In genomic region chr6:149233056-149233715, GRCh38 we compare ENCODE assay signal across 1 cellular context.
A peak's percentile ranks its signal among the peaks of the same experiment; 100 is the strongest.
TF ChIP-seq lines count a peak whose summit lies in the region.

No MANE protein-coding gene starts in this region.

TF ChIP-seq in K562, 482 proteins besides CTCF, POLR2A, EP300 and RAD21 (continued from another document and continues in another):
- TF ChIP-seq ZBTB40 (IDR thresholded peaks at IDR 0.05) (no peak), ZBTB40 (CRISPR knock-in tag; IDR thresholded peaks at IDR 0.05) (no peak), ZNF79 (CRISPR knock-in tag; IDR thresholded peaks at IDR 0.05; ENCODE audit: low read depth) (no peak), CCNT2 (IDR thresholded peaks at IDR 0.05; ENCODE audit: borderline replicate concordance, extremely low read depth, insufficient read length, low read depth, low read length) (no peak), IRF2 (CRISPR knock-in tag; IDR thresholded peaks at IDR 0.05) (no peak), MTA3 (IDR thresholded peaks at IDR 0.05; ENCODE audit: borderline replicate concordance) (no peak), POLR2AphosphoS2 (IDR thresholded peaks at IDR 0.05; ENCODE audit: low read length) (no peak), BRCA1 (IDR thresholded peaks at IDR 0.05) (no peak), BRCA1 (CRISPR knock-in tag; IDR thresholded peaks at IDR 0.05) (no peak), FOSL1 (tag; conservative IDR thresholded peaks at IDR 0.05) (peak; percentile 94), BHLHE40 (IDR thresholded peaks at IDR 0.05; ENCODE audit: low read length) (no peak), CSDE1 (IDR thresholded peaks at IDR 0.05) (no peak), POLR3A (IDR thresholded peaks at IDR 0.05; ENCODE audit: borderline replicate concordance, extremely low read depth, insufficient read depth, insufficient read length) (no peak), ELF2 (CRISPR knock-in tag; IDR thresholded peaks at IDR 0.05) (no peak), CHCHD3 (CRISPR knock-in tag; IDR thresholded peaks at IDR 0.05) (no peak), ILF3 (IDR thresholded peaks at IDR 0.05; ENCODE audit: borderline replicate concordance) (no peak), SMARCE1 (IDR thresholded peaks at IDR 0.05) (peak; percentile 65; the same call in 1 of the 2 replicates), UBTF (IDR thresholded peaks at IDR 0.05; ENCODE audit: borderline replicate concordance in 1 of 2, low read depth in 2 of 2, low read length in 2 of 2) (no peak), MTF1 (CRISPR knock-in tag; IDR thresholded peaks at IDR 0.05; ENCODE audit: borderline replicate concordance) (no peak), TBL1XR1 (IDR thresholded peaks at IDR 0.05; ENCODE audit: low read length in 2 of 2) (no peak), ZNF57 (CRISPR knock-in tag; IDR thresholded peaks at IDR 0.05) (no peak), HOXB6 (CRISPR knock-in tag; IDR thresholded peaks at IDR 0.05; ENCODE audit: borderline replicate concordance) (no peak), HDGF (IDR thresholded peaks at IDR 0.05) (no peak), ZNF76 (CRISPR knock-in tag; IDR thresholded peaks at IDR 0.05; ENCODE audit: borderline replicate concordance) (no peak), CC2D1A (IDR thresholded peaks at IDR 0.05) (no peak), TRIM24 (IDR thresholded peaks at IDR 0.05) (no peak), FUS (optimal IDR thresholded peaks at IDR 0.05; ENCODE audit: low read depth, low read length) (no peak), ZNF121 (CRISPR knock-in tag; conservative IDR thresholded peaks at IDR 0.05) (no peak), MTA2 (IDR thresholded peaks at IDR 0.05; ENCODE audit: low read depth) (no peak), ZNF785 (CRISPR knock-in tag; IDR thresholded peaks at IDR 0.05) (no peak), KAT7 (CRISPR knock-in tag; IDR thresholded peaks at IDR 0.05; ENCODE audit: borderline replicate concordance) (no peak), TCF7L2 (IDR thresholded peaks at IDR 0.05; ENCODE audit: low read depth, low read length) (no peak), ZNF212 (CRISPR knock-in tag; IDR thresholded peaks at IDR 0.05) (no peak), ETV6 (IDR thresholded peaks at IDR 0.05; ENCODE audit: borderline replicate concordance in 1 of 2, low read depth in 2 of 2, low read length in 1 of 2) (no peak), ETV6 (CRISPR knock-in tag; IDR thresholded peaks at IDR 0.05; ENCODE audit: borderline replicate concordance) (no peak), ZNF778 (CRISPR knock-in tag; IDR thresholded peaks at IDR 0.05) (no peak), SAFB2 (IDR thresholded peaks at IDR 0.05; ENCODE audit: borderline replicate concordance, low read depth, low read length, severe bottlenecking) (no peak), CREM (IDR thresholded peaks at IDR 0.05; ENCODE audit: low read depth) (0 out of 2 replicates have a peak, but pooled peaks have one; percentile 36), THRAP3 (IDR thresholded peaks at IDR 0.05; ENCODE audit: borderline replicate concordance) (no peak), STAG1 (CRISPR knock-in tag; IDR thresholded peaks at IDR 0.05; ENCODE audit: borderline replicate concordance) (no peak), FOS (IDR thresholded peaks at IDR 0.05; ENCODE audit: extremely low read depth, insufficient read length) (peak; percentile 14), POU5F1 (IDR thresholded peaks at IDR 0.05; ENCODE audit: borderline replicate concordance, low read depth, low read length, partially characterized antibody) (no peak), ZBTB1 (CRISPR knock-in tag; IDR thresholded peaks at IDR 0.05; ENCODE audit: borderline replicate concordance, low read depth) (no peak)
- TF ChIP-seq, protein P1, sequence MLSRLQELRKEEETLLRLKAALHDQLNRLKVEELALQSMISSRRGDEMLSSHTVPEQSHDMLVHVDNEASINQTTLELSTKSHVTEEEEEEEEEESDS (CRISPR knock-in tag; IDR thresholded peaks at IDR 0.05), result no peak
- TF ChIP-seq, protein P2, sequence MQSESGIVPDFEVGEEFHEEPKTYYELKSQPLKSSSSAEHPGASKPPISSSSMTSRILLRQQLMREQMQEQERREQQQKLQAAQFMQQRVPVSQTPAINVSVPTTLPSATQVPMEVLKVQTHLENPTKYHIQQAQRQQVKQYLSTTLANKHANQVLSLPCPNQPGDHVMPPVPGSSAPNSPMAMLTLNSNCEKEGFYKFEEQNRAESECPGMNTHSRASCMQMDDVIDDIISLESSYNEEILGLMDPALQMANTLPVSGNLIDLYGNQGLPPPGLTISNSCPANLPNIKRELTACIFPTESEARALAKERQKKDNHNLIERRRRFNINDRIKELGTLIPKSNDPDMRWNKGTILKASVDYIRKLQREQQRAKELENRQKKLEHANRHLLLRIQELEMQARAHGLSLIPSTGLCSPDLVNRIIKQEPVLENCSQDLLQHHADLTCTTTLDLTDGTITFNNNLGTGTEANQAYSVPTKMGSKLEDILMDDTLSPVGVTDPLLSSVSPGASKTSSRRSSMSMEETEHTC (IDR thresholded peaks at IDR 0.05), result no peak
- TF ChIP-seq, protein P3, sequence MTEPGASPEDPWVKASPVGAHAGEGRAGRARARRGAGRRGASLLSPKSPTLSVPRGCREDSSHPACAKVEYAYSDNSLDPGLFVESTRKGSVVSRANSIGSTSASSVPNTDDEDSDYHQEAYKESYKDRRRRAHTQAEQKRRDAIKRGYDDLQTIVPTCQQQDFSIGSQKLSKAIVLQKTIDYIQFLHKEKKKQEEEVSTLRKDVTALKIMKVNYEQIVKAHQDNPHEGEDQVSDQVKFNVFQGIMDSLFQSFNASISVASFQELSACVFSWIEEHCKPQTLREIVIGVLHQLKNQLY (CRISPR knock-in tag; conservative IDR thresholded peaks at IDR 0.05), result no peak
- TF ChIP-seq, protein P4, sequence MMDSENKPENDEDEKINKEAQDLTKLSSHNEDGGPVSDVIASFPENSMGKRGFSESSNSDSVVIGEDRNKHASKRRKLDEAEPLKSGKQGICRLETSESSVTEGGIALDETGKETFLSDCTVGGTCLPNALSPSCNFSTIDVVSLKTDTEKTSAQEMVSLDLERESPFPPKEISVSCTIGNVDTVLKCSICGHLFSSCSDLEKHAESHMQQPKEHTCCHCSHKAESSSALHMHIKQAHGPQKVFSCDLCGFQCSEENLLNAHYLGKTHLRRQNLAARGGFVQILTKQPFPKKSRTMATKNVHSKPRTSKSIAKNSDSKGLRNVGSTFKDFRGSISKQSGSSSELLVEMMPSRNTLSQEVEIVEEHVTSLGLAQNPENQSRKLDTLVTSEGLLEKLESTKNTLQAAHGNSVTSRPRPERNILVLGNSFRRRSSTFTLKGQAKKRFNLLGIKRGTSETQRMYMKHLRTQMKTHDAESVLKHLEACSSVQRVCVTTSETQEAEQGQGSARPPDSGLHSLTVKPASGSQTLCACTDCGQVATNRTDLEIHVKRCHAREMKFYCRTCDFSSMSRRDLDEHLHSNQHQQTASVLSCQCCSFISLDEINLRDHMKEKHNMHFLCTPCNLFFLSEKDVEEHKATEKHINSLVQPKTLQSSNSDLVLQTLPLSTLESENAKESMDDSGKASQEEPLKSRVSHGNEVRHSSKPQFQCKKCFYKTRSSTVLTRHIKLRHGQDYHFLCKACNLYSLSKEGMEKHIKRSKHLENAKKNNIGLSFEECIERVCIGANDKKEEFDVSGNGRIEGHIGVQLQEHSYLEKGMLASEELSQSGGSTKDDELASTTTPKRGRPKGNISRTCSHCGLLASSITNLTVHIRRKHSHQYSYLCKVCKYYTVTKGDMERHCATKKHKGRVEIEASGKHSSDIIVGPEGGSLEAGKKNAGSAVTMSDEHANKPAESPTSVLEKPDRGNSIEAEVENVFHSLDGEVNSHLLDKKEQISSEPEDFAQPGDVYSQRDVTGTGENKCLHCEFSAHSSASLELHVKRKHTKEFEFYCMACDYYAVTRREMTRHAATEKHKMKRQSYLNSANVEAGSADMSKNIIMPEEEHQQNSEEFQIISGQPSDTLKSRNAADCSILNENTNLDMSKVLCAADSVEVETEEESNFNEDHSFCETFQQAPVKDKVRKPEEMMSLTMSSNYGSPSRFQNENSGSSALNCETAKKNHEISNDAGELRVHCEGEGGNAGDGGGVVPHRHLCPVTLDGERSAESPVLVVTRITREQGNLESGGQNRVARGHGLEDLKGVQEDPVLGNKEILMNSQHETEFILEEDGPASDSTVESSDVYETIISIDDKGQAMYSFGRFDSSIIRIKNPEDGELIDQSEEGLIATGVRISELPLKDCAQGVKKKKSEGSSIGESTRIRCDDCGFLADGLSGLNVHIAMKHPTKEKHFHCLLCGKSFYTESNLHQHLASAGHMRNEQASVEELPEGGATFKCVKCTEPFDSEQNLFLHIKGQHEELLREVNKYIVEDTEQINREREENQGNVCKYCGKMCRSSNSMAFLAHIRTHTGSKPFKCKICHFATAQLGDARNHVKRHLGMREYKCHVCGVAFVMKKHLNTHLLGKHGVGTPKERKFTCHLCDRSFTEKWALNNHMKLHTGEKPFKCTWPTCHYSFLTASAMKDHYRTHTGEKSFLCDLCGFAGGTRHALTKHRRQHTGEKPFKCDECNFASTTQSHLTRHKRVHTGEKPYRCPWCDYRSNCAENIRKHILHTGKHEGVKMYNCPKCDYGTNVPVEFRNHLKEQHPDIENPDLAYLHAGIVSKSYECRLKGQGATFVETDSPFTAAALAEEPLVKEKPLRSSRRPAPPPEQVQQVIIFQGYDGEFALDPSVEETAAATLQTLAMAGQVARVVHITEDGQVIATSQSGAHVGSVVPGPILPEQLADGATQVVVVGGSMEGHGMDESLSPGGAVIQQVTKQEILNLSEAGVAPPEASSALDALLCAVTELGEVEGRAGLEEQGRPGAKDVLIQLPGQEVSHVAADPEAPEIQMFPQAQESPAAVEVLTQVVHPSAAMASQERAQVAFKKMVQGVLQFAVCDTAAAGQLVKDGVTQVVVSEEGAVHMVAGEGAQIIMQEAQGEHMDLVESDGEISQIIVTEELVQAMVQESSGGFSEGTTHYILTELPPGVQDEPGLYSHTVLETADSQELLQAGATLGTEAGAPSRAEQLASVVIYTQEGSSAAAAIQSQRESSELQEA (IDR thresholded peaks at IDR 0.05; ENCODE audit: low read depth), result no peak
